2 cellular contexts compared by ENCODE assay signal in genomic region chr18:30622635-30623034, GRCh38.
TF ChIP-seq lines count a peak whose summit lies in the region.

No MANE protein-coding gene starts in this region.

TF ChIP-seq in GM23338, 12 proteins besides CTCF, POLR2A, EP300 and RAD21:
- TF ChIP-seq REST (IDR thresholded peaks at IDR 0.05; ENCODE audit: unreplicated experiment): no peak
- peak; percentile 53 for TF ChIP-seq POLR2AphosphoS5 (IDR thresholded peaks at IDR 0.05; ENCODE audit: low read depth)
- TF ChIP-seq EZH2 (IDR thresholded peaks at IDR 0.05; ENCODE audit: low read depth, unreplicated experiment): no peak
- TF ChIP-seq NANOG (IDR thresholded peaks at IDR 0.05; ENCODE audit: borderline replicate concordance): peak; percentile 70; the same call in 1 of the 2 replicates

TF ChIP-seq in neural cell, 6 proteins besides CTCF, POLR2A, EP300 and RAD21 (continued from another document):
- TF ChIP-seq SMC3 (conservative IDR thresholded peaks at IDR 0.05; ENCODE audit: poor library complexity) (no peak), REST (IDR thresholded peaks at IDR 0.05; ENCODE audit: borderline replicate concordance) (no peak)
